Comparison of ENCODE assay signal across 15 cellular contexts in the genomic region with DNA sequence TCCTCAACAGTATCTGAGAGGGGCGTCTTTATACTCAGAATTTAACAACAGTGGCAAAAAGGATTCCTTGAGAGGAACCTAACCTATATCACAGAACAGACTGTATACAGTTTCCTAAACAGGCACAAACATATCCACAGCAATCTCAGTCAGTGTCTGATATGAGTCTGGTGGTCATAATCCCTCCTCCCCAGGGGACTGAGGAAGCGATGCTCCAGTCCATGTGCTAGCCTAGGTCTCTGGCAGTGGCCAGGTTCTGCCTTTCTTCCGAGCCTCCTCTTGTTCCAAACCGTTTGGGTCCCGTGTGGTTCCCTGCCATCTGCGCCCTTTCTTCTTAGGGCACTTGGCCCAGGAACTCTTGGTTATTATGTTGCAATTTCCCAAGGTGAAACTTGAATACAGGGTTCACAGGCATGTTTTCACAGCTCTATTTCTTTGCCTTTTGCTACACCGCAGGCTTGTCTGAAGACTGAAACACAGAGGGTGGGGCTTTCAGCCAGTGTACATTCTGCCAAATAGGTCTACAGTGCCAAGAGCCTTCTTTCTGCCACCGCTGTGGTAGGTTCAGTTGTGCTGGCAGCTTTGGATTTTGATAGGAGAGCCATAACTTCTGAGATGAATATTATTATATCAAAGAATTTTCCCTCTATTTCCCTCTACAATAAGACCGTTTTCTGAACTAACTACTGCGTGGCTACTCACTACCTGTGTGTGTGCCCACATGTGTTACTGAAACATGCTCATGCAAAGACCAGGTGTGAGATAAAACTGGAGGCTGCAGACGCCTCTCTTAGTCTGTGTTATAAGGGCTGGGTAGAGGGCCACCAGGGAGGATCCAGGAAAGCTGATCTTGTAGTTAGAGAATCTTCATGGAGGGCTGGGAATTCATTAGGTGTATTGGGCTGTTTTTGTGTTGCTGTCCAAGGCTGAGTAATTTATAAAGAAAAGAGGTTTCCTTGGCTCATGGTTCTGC.
A peak's percentile ranks its signal among the peaks of the same experiment; 100 is the strongest.
DNase-seq lines count a peak whose midpoint lies in the region; ATAC-seq and TF ChIP-seq lines count a peak whose summit lies in the region.
"Had no signal": no experiment of that assay in that cellular context is flagged by ENCODE, and none has a peak within 500 bp of the region (broad histone marks: within the 10 kb centered on the region; RNA-seq: fewer than 3 reads in every experiment).

No MANE protein-coding gene starts in this region.

- H3K36me3 ChIP-seq in right atrium auricular region (no peaks in the 10 kb centered on the region), transverse colon (no peaks in the 10 kb centered on the region)
- H3K36me3 ChIP-seq: cardiac muscle cell had no signal

- TF ChIP-seq EP300 in transverse colon (IDR thresholded peaks at IDR 0.05; ENCODE audit: low read depth) = no peak

- TF ChIP-seq CTCF in coronary artery (IDR thresholded peaks at IDR 0.05) = no peak
- TF ChIP-seq CTCF in right atrium auricular region (IDR thresholded peaks at IDR 0.05) = no peak
- no peak for TF ChIP-seq CTCF in omental fat pad (IDR thresholded peaks at IDR 0.05)
- no peak for TF ChIP-seq CTCF in transverse colon (IDR thresholded peaks at IDR 0.05)
- no peak for TF ChIP-seq CTCF in type B pancreatic cell (conservative IDR thresholded peaks at IDR 0.05)

- 79 to 100% methylated on average over 4 to 11 of the region's 11 CpGs for WGBS in transverse colon (ENCODE audit: low coverage in 1 of 2), 2 donors

- H3K27ac ChIP-seq in coronary artery (peak overlapping the region; percentile 60 to 70), right atrium auricular region (peak overlapping the region; percentile 56 to 77), transverse colon (peak overlapping the region; percentile 31 to 74 (median 58))
- H3K27ac ChIP-seq: cardiac muscle cell had no signal

- TF ChIP-seq POLR2A in transverse colon (IDR thresholded peaks at IDR 0.05) = no peak

- in situ Hi-C loops in transverse colon (cut with MboI; ENCODE audit: low pct_ligation_motif_present in 1 of 4, low pct_unique_long_range_greater_than_20kb in 1 of 4, low sequenced_read_pairs in 3 of 4) = no loop called here

- no peak overlapping the region for H3K27ac Mint-ChIP-seq in type B pancreatic cell
- H3K27ac Mint-ChIP-seq: B cell had no signal

- H3K27me3 Mint-ChIP-seq in type B pancreatic cell = no peaks in the 10 kb centered on the region

- intact Hi-C loops in transverse colon (cut with DNase I; ENCODE audit: low total_unique reads) = no loop called here

- H3K4me1 ChIP-seq in right atrium auricular region (peaks cover 0 to 18% of the 10 kb centered on the region in 2 donors), transverse colon (peaks cover 0 to 12% (median 0%) of the 10 kb centered on the region in 4 donors)

- H3K4me1 Mint-ChIP-seq in type B pancreatic cell (ENCODE audit: unreplicated experiment) = no peaks in the 10 kb centered on the region
- H3K4me1 Mint-ChIP-seq: B cell had no signal

- no peak overlapping the region for H3K4me3 ChIP-seq in coronary artery
- no peak overlapping the region for H3K4me3 ChIP-seq in right atrium auricular region
- H3K4me3 ChIP-seq in transverse colon = no peak overlapping the region
- H3K4me3 ChIP-seq: cardiac muscle cell had no signal

- DNase-seq in coronary artery (ENCODE audit: low spot score) (peak; percentile 61), right atrium auricular region (ENCODE audit: low spot score) (no peak), omental fat pad (ENCODE audit: low spot score) (no peak), transverse colon (no peak), type B pancreatic cell (ENCODE audit: extremely low spot score, unreplicated experiment) (no peak), NOMO-1 treated with dmso at 0.1 percent for 144 hours (lab: John Stamatoyannopoulos, UW; ENCODE audit: unreplicated experiment) (no peak), NCI-H446 treated with DMSO at 0.1 percent for 48 hours (lab: John Stamatoyannopoulos, UW) (no peak), T-helper 9 cell (no peak)
- DNase-seq: DMS 273 treated with DMSO at 0.1 percent for 48 hours; effector memory CD4-positive, alpha-beta T cell; NCI-H187 treated with DMSO at 0.1 percent for 48 hours; NCI-H524 treated with DMSO at 0.1 percent for 48 hours had no signal

- no peaks in the 10 kb centered on the region for H3K27me3 ChIP-seq in right atrium auricular region
- no peaks in the 10 kb centered on the region for H3K27me3 ChIP-seq in transverse colon
- H3K27me3 ChIP-seq: cardiac muscle cell had no signal

- peaks cover 0 to 10% of the 10 kb centered on the region in 2 donors for H3K9me3 ChIP-seq in right atrium auricular region
- peaks cover 6 to 7% of the 10 kb centered on the region in 2 donors for H3K9me3 ChIP-seq in transverse colon

- no peak overlapping the region for H3K4me3 Mint-ChIP-seq in type B pancreatic cell
- H3K4me3 Mint-ChIP-seq: B cell had no signal

- peak; percentile 40 for ATAC-seq in omental fat pad (ENCODE audit: low FRiP score)
- ATAC-seq: Panc1 had no signal

- H3K9me3 Mint-ChIP-seq in type B pancreatic cell = peaks cover 11% of the 10 kb centered on the region

- H3K36me3 Mint-ChIP-seq in type B pancreatic cell = peaks cover 7% of the 10 kb centered on the region
